ENCODE assay signal across 17 cellular contexts in the genomic region with DNA sequence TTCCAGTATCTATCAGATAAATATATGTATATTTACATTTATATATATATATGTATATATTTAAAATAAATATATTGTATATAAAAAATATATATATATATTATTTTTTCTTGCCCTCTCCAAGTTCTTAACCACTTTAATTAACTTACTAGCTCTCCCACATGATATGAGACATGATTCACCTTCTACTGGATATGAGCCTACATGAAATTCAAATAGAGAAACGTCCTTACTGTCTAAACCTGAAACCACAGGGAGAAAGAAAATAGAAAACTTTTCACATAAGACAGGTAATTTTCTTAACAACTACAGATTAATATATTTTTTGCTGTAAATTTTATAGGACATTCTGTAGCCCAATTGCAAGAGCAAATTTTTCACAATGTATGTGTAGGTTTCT.
DNase-seq lines count a peak whose midpoint lies in the region; ATAC-seq, FAIRE-seq and TF ChIP-seq lines count a peak whose summit lies in the region.
"Had no signal": no experiment of that assay in that cellular context is flagged by ENCODE, and none has a peak within 500 bp of the region (broad histone marks: within the 10 kb centered on the region; RNA-seq: fewer than 3 reads in every experiment).

No MANE protein-coding gene starts in this region.

- POLR2A ChIA-PET in T-cell (lab: Charles Lee) (no interaction called here), endothelial cell of umbilical vein (lab: Charles Lee) (no interaction called here)

- CTCF ChIA-PET in T-cell (lab: Charles Lee) = interaction anchor here (0.6 to 1.5 kb wide), 4 partner anchors 38 to 406 kb away, joined by 3 to 8 read pairs (median 5); no protein-coding TSS in a partner anchor
- CTCF ChIA-PET in endothelial cell of umbilical vein (lab: Charles Lee) = interaction anchor here (1.1 to 2.6 kb wide), 5 partner anchors 13 to 437 kb away, joined by 3 to 9 read pairs (median 8); no protein-coding TSS in a partner anchor

- no peaks in the 10 kb centered on the region for H4K20me1 ChIP-seq in endothelial cell of umbilical vein (replicated peaks; ENCODE audit: control insufficient read depth, extremely low read depth, insufficient read depth, low read length)

- no peak for FAIRE-seq in endothelial cell of umbilical vein (lab: Jason Lieb, UNC)
- FAIRE-seq: A549, H1, K562 had no signal

- H3K4me3 Mint-ChIP-seq in activated naive CD4-positive, alpha-beta T cell treated with anti-CD3 and anti-CD28 coated beads, Interleukin-2, amount 50 U/mL, for 24 hours = no peak overlapping the region
- H3K4me3 Mint-ChIP-seq in T-cell = no peak overlapping the region

- intact Hi-C loops in endothelial cell of umbilical vein (cut with micrococcal nuclease) = loop anchor here (1.0 to 5.0 kb wide), 7 partner anchors 13 to 435 kb away; no protein-coding TSS in a partner anchor
- intact Hi-C loops in spleen (cut with DNase I; ENCODE audit: low total_unique reads) = no loop called here
- intact Hi-C loops in Right ventricle myocardium superior (cut with DNase I) = no loop called here

- dilution Hi-C loops in endothelial cell of umbilical vein (cut with MboI; ENCODE audit: extremely low pct_ligation_motif_present, low sequenced_read_pairs) = no loop called here

- peak overlapping the region; percentile 59 for H3K9ac ChIP-seq in endothelial cell of umbilical vein (replicated peaks; ENCODE audit: extremely low read depth, insufficient read depth, low read length)

- H3K27me3 ChIP-seq in endothelial cell of umbilical vein (ENCODE audit: control insufficient read depth in 2 of 2, insufficient read depth in 2 of 2, low read length in 2 of 2) = no peaks in the 10 kb centered on the region
- H3K27me3 ChIP-seq in spleen (replicated peaks in 1 of 7) = no peaks in the 10 kb centered on the region

- H3K27me3 Mint-ChIP-seq in activated naive CD4-positive, alpha-beta T cell treated with anti-CD3 and anti-CD28 coated beads, Interleukin-2, amount 50 U/mL, for 24 hours = no peaks in the 10 kb centered on the region
- H3K27me3 Mint-ChIP-seq in T-cell = no peaks in the 10 kb centered on the region

- no peak for TF ChIP-seq POLR2A in endothelial cell of umbilical vein (IDR thresholded peaks at IDR 0.05; ENCODE audit: low read depth, low read length)
- TF ChIP-seq POLR2A in spleen (IDR thresholded peaks at IDR 0.05) = no peak

- H3K79me2 ChIP-seq in endothelial cell of umbilical vein (ENCODE audit: control insufficient read depth, insufficient read depth, low read length) = no peaks in the 10 kb centered on the region

- H3K4me3 ChIP-seq in endothelial cell of umbilical vein (replicated peaks in 1 of 3; ENCODE audit: insufficient read depth in 1 of 3, low read depth in 1 of 3, low read length in 3 of 3) = no peak overlapping the region
- H3K4me3 ChIP-seq in spleen = no peak overlapping the region
- H3K4me3 ChIP-seq: A549, K562 had no signal

- H3K27ac ChIP-seq in endothelial cell of umbilical vein (ENCODE audit: insufficient read depth, low read depth, low read length) (peak overlapping the region; percentile 65), spleen (peak overlapping the region; percentile 6 to 81 (median 60))
- H3K27ac ChIP-seq: A549 had no signal

- no peaks in the 10 kb centered on the region for H3K36me3 ChIP-seq in endothelial cell of umbilical vein (ENCODE audit: control insufficient read depth in 2 of 2, extremely low read depth in 1 of 2, insufficient read depth in 2 of 2, low read length in 2 of 2)
- H3K36me3 ChIP-seq in spleen = no peaks in the 10 kb centered on the region

- H3K9me1 ChIP-seq in endothelial cell of umbilical vein (replicated peaks; ENCODE audit: control insufficient read depth, extremely low read depth, insufficient read depth, low read length) = no peaks in the 10 kb centered on the region

- H3K9me3 ChIP-seq in endothelial cell of umbilical vein (replicated peaks; ENCODE audit: control insufficient read depth, insufficient read depth, low read length) (no peaks in the 10 kb centered on the region), spleen (no peaks in the 10 kb centered on the region)
- H3K9me3 ChIP-seq: A549 had no signal

- H3K4me1 Mint-ChIP-seq in activated naive CD4-positive, alpha-beta T cell treated with anti-CD3 and anti-CD28 coated beads, Interleukin-2, amount 50 U/mL, for 24 hours = peaks cover 59% of the 10 kb centered on the region
- peaks cover 29 to 43% (median 41%) of the 10 kb centered on the region in 3 donors for H3K4me1 Mint-ChIP-seq in T-cell

- H3K9me3 Mint-ChIP-seq in activated naive CD4-positive, alpha-beta T cell treated with anti-CD3 and anti-CD28 coated beads, Interleukin-2, amount 50 U/mL, for 24 hours = no peaks in the 10 kb centered on the region
- H3K9me3 Mint-ChIP-seq in T-cell = no peaks in the 10 kb centered on the region

- ATAC-seq in T-cell (replicated peaks in 1 of 4) (no peak), Right ventricle myocardium superior (ENCODE audit: poor library complexity) (no peak)
- ATAC-seq: A549, K562, SK-N-SH treated with all-trans-retinoic acid at 6 μM for 48 hours had no signal

- no peak for DNase-seq in activated naive CD4-positive, alpha-beta T cell treated with anti-CD3 and anti-CD28 coated beads, Interleukin-2, amount 50 U/mL, for 16 hours
- DNase-seq in T-cell (no peak), endothelial cell of umbilical vein (ENCODE audit: low read depth, low spot score) (no peak), spleen (no peak), SK-N-DZ (ENCODE audit: low spot score) (no peak), Right ventricle myocardium superior (no peak), COR-L47 (lab: John Stamatoyannopoulos, UW) (no peak)
- DNase-seq: C1 segment of cervical spinal cord, DMS79 treated with DMSO at 0.1 percent for 48 hours, NCI-H1417, NCI-H1930, SHP77 treated with DMSO at 0.1 percent for 48 hours had no signal

- 33 to 66% (median 39%) methylated on average over 1 of the region's 1 CpG for WGBS in spleen, 5 donors

- H3K27ac Mint-ChIP-seq in activated naive CD4-positive, alpha-beta T cell treated with anti-CD3 and anti-CD28 coated beads, Interleukin-2, amount 50 U/mL, for 24 hours = peak overlapping the region; percentile 68
- H3K27ac Mint-ChIP-seq in T-cell = peak overlapping the region; percentile 41 to 55

- no peak overlapping the region for H2AFZ ChIP-seq in endothelial cell of umbilical vein (ENCODE audit: low read depth, low read length)

- TF ChIP-seq CTCF in endothelial cell of umbilical vein (IDR thresholded peaks at IDR 0.05; ENCODE audit: extremely low read depth in 1 of 2, insufficient read depth in 1 of 2, low read depth in 1 of 2, low read length in 2 of 2) (no peak), spleen (IDR thresholded peaks at IDR 0.05 in 8 of 11, conservative IDR thresholded peaks at IDR 0.05 in 3 of 11) (no peak)

- H3K4me1 ChIP-seq in endothelial cell of umbilical vein (ENCODE audit: control insufficient read depth, extremely low read depth, insufficient read depth, low read length) (peaks cover 12% of the 10 kb centered on the region), spleen (peaks cover 10 to 32% (median 23%) of the 10 kb centered on the region in 6 donors)
- H3K4me1 ChIP-seq: A549 had no signal

- no TSS peak for BruUV-seq in endothelial cell of umbilical vein (replicated peaks; lab: Mats Ljungman, UMichigan)

- no peaks in the 10 kb centered on the region for H3K36me3 Mint-ChIP-seq in activated naive CD4-positive, alpha-beta T cell treated with anti-CD3 and anti-CD28 coated beads, Interleukin-2, amount 50 U/mL, for 24 hours
- H3K36me3 Mint-ChIP-seq in T-cell = no peaks in the 10 kb centered on the region

- no peak overlapping the region for H3K4me2 ChIP-seq in endothelial cell of umbilical vein (ENCODE audit: insufficient read depth, low read length)
- H3K4me2 ChIP-seq: A549 had no signal

TF ChIP-seq in endothelial cell of umbilical vein, 7 proteins besides CTCF, POLR2A, EP300 and RAD21:
- TF ChIP-seq, protein P1, sequence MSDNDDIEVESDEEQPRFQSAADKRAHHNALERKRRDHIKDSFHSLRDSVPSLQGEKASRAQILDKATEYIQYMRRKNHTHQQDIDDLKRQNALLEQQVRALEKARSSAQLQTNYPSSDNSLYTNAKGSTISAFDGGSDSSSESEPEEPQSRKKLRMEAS (IDR thresholded peaks at IDR 0.05; ENCODE audit: insufficient read depth, insufficient read length) = no peak
- TF ChIP-seq JUN (IDR thresholded peaks at IDR 0.05; ENCODE audit: borderline replicate concordance, insufficient read depth, insufficient read length, low read depth) (no peak), MYC (IDR thresholded peaks at IDR 0.05; ENCODE audit: low read depth, low read length) (no peak), POLR2AphosphoS5 (IDR thresholded peaks at IDR 0.05; ENCODE audit: insufficient read depth, low read depth, low read length) (no peak), FOS (IDR thresholded peaks at IDR 0.05; ENCODE audit: borderline replicate concordance, insufficient read depth, low read length) (no peak), EZH2 (IDR thresholded peaks at IDR 0.05; ENCODE audit: borderline replicate concordance, low read depth, low read length, severe bottlenecking) (no peak), GATA2 (IDR thresholded peaks at IDR 0.05; ENCODE audit: insufficient read depth, insufficient read length, low read depth, low read length) (no peak)
